In the genomic region with DNA sequence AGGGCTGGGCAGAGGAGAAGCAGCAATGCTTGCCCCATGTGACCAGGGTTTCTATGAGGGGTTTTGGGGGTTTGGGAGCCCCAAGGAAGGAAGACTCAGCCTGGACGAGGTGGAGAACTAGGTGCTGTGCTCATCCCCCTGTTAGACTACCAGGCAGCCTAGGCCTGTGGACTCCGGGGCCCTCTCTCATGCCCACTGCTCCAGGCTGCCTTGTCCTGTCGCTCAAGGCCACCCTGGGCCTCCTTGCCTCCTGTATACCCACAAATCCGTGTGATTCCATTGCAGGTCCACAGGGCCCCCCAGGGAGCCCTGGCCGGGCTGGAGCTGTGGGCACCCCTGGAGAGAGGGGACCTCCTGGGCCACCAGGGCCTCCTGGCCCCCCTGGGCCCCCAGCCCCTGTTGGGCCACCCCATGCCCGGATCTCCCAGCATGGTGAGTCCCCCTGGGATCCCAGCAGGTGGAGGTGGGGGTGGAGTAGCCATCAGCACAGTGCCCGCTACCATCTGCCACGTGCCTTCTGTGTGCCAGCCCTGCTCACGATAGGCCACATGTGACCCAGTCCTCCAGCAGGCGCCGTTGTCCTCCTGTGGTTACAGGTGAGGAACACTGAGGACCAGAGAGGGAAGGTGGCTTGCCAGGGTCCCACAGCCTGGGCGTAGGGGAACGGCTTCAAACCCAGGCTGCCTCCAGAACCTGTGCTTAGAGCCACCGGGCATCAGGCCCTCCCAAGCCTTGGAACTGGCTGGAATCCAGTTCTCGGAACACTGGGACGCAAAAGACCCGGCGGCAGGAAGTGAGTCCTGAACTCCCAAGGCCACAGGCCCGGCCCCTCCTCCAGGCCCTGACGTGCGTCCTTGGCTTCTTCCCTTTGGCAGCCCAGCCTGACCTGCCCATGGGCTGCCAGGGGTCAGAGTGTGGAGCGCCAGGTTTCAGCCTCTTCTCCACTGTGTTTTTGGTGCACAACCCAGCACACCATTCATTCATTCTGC, we compare ENCODE assay signal across 18 cellular contexts. TPM values are rescaled to one million over a fixed set of nuclear protein-coding genes. Genes with fewer than 3 reads are reported as not detected.
DNase-seq lines count a peak whose midpoint lies in the region; ATAC-seq, FAIRE-seq and TF ChIP-seq lines count a peak whose summit lies in the region.
"Had no signal": no experiment of that assay in that cellular context is flagged by ENCODE, and none has a peak within 500 bp of the region (broad histone marks: within the 10 kb centered on the region; RNA-seq: fewer than 3 reads in every experiment).

No MANE protein-coding gene starts in this region.

- DNase-seq in HCT116 (ENCODE audit: low read depth, low spot score): no peak
- peak; percentile 91 for DNase-seq in kidney
- DNase-seq in spleen: peak; percentile 88
- DNase-seq in HUDEP-2 (lab: John Stamatoyannopoulos, UW; ENCODE audit: unreplicated experiment in 76 of 76): no peak
- DNase-seq in mesothelial cell of epicardium (ENCODE audit: low spot score in 2 of 2, unreplicated experiment in 2 of 2): no peak
- DNase-seq in endothelial cell (ENCODE audit: low spot score): no peak
- DNase-seq: activated CD4-positive, alpha-beta T cell treated with anti-CD3 and anti-CD28 coated beads, Interleukin-2, amount 10 ng/mL, durations not matched to agents 24 days and 14 days; activated T-cell treated with anti-CD3 and anti-CD28 coated beads, Interleukin-2, amount 50 U/mL, for 24 hours; natural killer cell; NCI-H1417; NCI-H345; stimulated activated naive CD4-positive, alpha-beta T cell; T1000 had no signal

- peaks cover 6% of the 10 kb centered on the region for H3K36me3 Mint-ChIP-seq in mesothelial cell of epicardium
- peaks cover 11% of the 10 kb centered on the region for H3K36me3 Mint-ChIP-seq in endothelial cell (ENCODE audit: low read depth, unreplicated experiment)
- H3K36me3 Mint-ChIP-seq: natural killer cell had no signal

- 59 to 72% (median 65%) methylated on average over 13 to 22 of the region's 22 CpGs for WGBS in spleen, 5 donors

- H3K27ac ChIP-seq in HCT116 (ENCODE audit: low read depth, low read length): no peak overlapping the region
- peak overlapping the region; percentile 29 for H3K27ac ChIP-seq in cingulate gyrus (ENCODE audit: low read depth, low read length)
- peak overlapping the region in 1 of 2 donors; percentile 67 for H3K27ac ChIP-seq in kidney (ENCODE audit: low read depth in 2 of 2, low read length in 2 of 2)
- H3K27ac ChIP-seq in spleen: peak overlapping the region; percentile 60 to 92 (median 80)
- H3K27ac ChIP-seq: BLaER1, esophagus muscularis mucosa had no signal

- H2AFZ ChIP-seq in HCT116 (ENCODE audit: low read depth, low read length, poor library complexity, severe bottlenecking): no peak overlapping the region

- no peak for TF ChIP-seq CTCF in HCT116 (IDR thresholded peaks at IDR 0.05 in 2 of 3, conservative IDR thresholded peaks at IDR 0.05 in 1 of 3; ENCODE audit: borderline replicate concordance in 1 of 3, insufficient read depth in 1 of 3, low read depth in 2 of 3, low read length in 2 of 3)
- TF ChIP-seq CTCF in kidney (IDR thresholded peaks at IDR 0.05; ENCODE audit: borderline replicate concordance, extremely low read depth, insufficient read depth): no peak
- TF ChIP-seq CTCF in spleen (IDR thresholded peaks at IDR 0.05 in 8 of 11, conservative IDR thresholded peaks at IDR 0.05 in 3 of 11): no peak
- TF ChIP-seq CTCF in mesothelial cell of epicardium (IDR thresholded peaks at IDR 0.05; ENCODE audit: unreplicated experiment): no peak
- no peak for TF ChIP-seq CTCF in endothelial cell (IDR thresholded peaks at IDR 0.05; ENCODE audit: unreplicated experiment)

- RAD21 ChIA-PET in HCT116 (lab: Charles Lee; ENCODE audit: low non-redundant PET in 1 of 2, low total read pairs in 2 of 2, uncharacterized antibody in 2 of 2, unreplicated experiment in 2 of 2): no interaction called here

- BruUV-seq in HCT116 (replicated peaks; lab: Mats Ljungman, UMichigan): no TSS peak

- H3K4me3 Mint-ChIP-seq in mesothelial cell of epicardium (no peak overlapping the region), endothelial cell (ENCODE audit: unreplicated experiment) (no peak overlapping the region)
- H3K4me3 Mint-ChIP-seq: activated CD4-positive, alpha-beta T cell treated with anti-CD3 and anti-CD28 coated beads, Interleukin-2, amount 10 ng/mL, durations not matched to agents 24 days and 14 days; activated T-cell treated with anti-CD3 and anti-CD28 coated beads, Interleukin-2, amount 50 U/mL, for 24 hours; natural killer cell had no signal

- H3K4me1 ChIP-seq in HCT116 (ENCODE audit: control insufficient read depth in 1 of 2, insufficient read depth in 2 of 2, low read length in 2 of 2) (no peaks in the 10 kb centered on the region), kidney (ENCODE audit: control insufficient read depth in 1 of 2, insufficient read depth in 1 of 2, low read depth in 1 of 2, low read length in 2 of 2) (peaks cover 0 to 6% of the 10 kb centered on the region in 2 donors), spleen (peaks cover 12 to 33% (median 25%) of the 10 kb centered on the region in 6 donors)
- H3K4me1 ChIP-seq: BLaER1 had no signal

- H3K4me1 Mint-ChIP-seq in mesothelial cell of epicardium (no peaks in the 10 kb centered on the region), endothelial cell (ENCODE audit: unreplicated experiment) (peaks cover 13% of the 10 kb centered on the region)
- H3K4me1 Mint-ChIP-seq: activated CD4-positive, alpha-beta T cell treated with anti-CD3 and anti-CD28 coated beads, Interleukin-2, amount 10 ng/mL, durations not matched to agents 24 days and 14 days; natural killer cell had no signal

- ATAC-seq in HCT116: 0 out of 2 replicates have a peak, but pooled peaks have one; percentile 11
- ATAC-seq: natural killer cell had no signal

- no peaks in the 10 kb centered on the region for H4K20me1 ChIP-seq in HCT116 (ENCODE audit: insufficient read depth)
- H4K20me1 ChIP-seq: BLaER1 had no signal

- no peaks in the 10 kb centered on the region for H3K27me3 ChIP-seq in HCT116 (ENCODE audit: insufficient read depth, low read length)
- no peaks in the 10 kb centered on the region for H3K27me3 ChIP-seq in spleen (replicated peaks in 1 of 7)
- H3K27me3 ChIP-seq: BLaER1, esophagus muscularis mucosa had no signal

- no peaks in the 10 kb centered on the region for H3K79me2 ChIP-seq in HCT116 (ENCODE audit: insufficient read depth, low read length)

- H3K4me3 ChIP-seq in HCT116 (replicated peaks in 1 of 2; ENCODE audit: low read depth in 1 of 2, low read length in 2 of 2): no peak overlapping the region
- H3K4me3 ChIP-seq in kidney (ENCODE audit: low read length in 2 of 2): no peak overlapping the region
- no peak overlapping the region for H3K4me3 ChIP-seq in spleen
- H3K4me3 ChIP-seq: BLaER1, esophagus muscularis mucosa, lung had no signal

- H3K9me3 ChIP-seq in HCT116 (ENCODE audit: control insufficient read depth in 1 of 2, insufficient read depth in 1 of 2, low read depth in 1 of 2, low read length in 2 of 2) (no peaks in the 10 kb centered on the region), kidney (ENCODE audit: control insufficient read depth in 1 of 2, low read length in 2 of 2) (no peaks in the 10 kb centered on the region), spleen (peaks cover 0 to 10% (median 8%) of the 10 kb centered on the region in 8 donors)

- FAIRE-seq in kidney (lab: Jason Lieb, UNC): no peak
- FAIRE-seq: colon had no signal

- no peaks in the 10 kb centered on the region for H3K9me2 ChIP-seq in HCT116 (ENCODE audit: insufficient read depth)

- intact Hi-C loops in HCT116 (cut with micrococcal nuclease) (no loop called here), kidney (cut with DNase I) (no loop called here), spleen (cut with DNase I; ENCODE audit: low total_unique reads) (no loop called here)

- CTCF ChIA-PET in HCT116 (lab: Charles Lee): no interaction called here

- TF ChIP-seq POLR2A in HCT116 (IDR thresholded peaks at IDR 0.05; ENCODE audit: borderline replicate concordance, extremely low read depth, insufficient read depth, insufficient read length) (no peak), spleen (IDR thresholded peaks at IDR 0.05) (no peak)

- H3K36me3 ChIP-seq in HCT116 (ENCODE audit: control insufficient read depth in 1 of 2, insufficient read depth in 2 of 2, low read length in 2 of 2) (no peaks in the 10 kb centered on the region), kidney (ENCODE audit: control insufficient read depth in 1 of 2, insufficient read depth in 2 of 2, low read length in 2 of 2) (no peaks in the 10 kb centered on the region), spleen (no peaks in the 10 kb centered on the region)
- H3K36me3 ChIP-seq: BLaER1, esophagus muscularis mucosa had no signal

- no peak overlapping the region for H3K4me2 ChIP-seq in HCT116 (ENCODE audit: low read length)
- H3K4me2 ChIP-seq: BLaER1 had no signal

- H3K27me3 Mint-ChIP-seq in mesothelial cell of epicardium (ENCODE audit: low read depth) (no peaks in the 10 kb centered on the region), endothelial cell (ENCODE audit: unreplicated experiment) (peaks cover 8% of the 10 kb centered on the region)
- H3K27me3 Mint-ChIP-seq: activated T-cell treated with anti-CD3 and anti-CD28 coated beads, Interleukin-2, amount 50 U/mL, for 24 hours had no signal

- H3K27ac Mint-ChIP-seq in mesothelial cell of epicardium (no peak overlapping the region), endothelial cell (ENCODE audit: unreplicated experiment) (no peak overlapping the region)
- H3K27ac Mint-ChIP-seq: activated CD4-positive, alpha-beta T cell treated with anti-CD3 and anti-CD28 coated beads, Interleukin-2, amount 10 ng/mL, durations not matched to agents 24 days and 14 days; activated T-cell treated with anti-CD3 and anti-CD28 coated beads, Interleukin-2, amount 50 U/mL, for 24 hours; natural killer cell had no signal

- no peak for TF ChIP-seq RAD21 in HCT116 (IDR thresholded peaks at IDR 0.05; ENCODE audit: low read depth)

- POLR2A ChIA-PET in HCT116 (lab: Charles Lee): no interaction called here

- peaks cover 10% of the 10 kb centered on the region for H3K9me3 Mint-ChIP-seq in mesothelial cell of epicardium
- H3K9me3 Mint-ChIP-seq in endothelial cell (ENCODE audit: unreplicated experiment): peaks cover 4% of the 10 kb centered on the region
- H3K9me3 Mint-ChIP-seq: activated CD4-positive, alpha-beta T cell treated with anti-CD3 and anti-CD28 coated beads, Interleukin-2, amount 10 ng/mL, durations not matched to agents 24 days and 14 days; activated T-cell treated with anti-CD3 and anti-CD28 coated beads, Interleukin-2, amount 50 U/mL, for 24 hours had no signal

- H3K9ac ChIP-seq in HCT116 (ENCODE audit: low read length) (no peak overlapping the region), kidney (ENCODE audit: low read length in 2 of 2) (no peak overlapping the region)
- H3K9ac ChIP-seq: BLaER1 had no signal

RNA-seq across cellular contexts. Expression of gene EMID1, which starts 26.6 kb away (rescaled TPM):
- total RNA-seq in HCT116 (2021; ENCODE audit: unreplicated experiment) (9.6 TPM), kidney (9.6 TPM), spleen (10 to 100 TPM; 38.0 to 90.3 (median 62.0) TPM), mesothelial cell of epicardium (15.7 to 18.1 TPM (median 17.6 TPM) in 3 replicates), endothelial cell (ENCODE audit: unreplicated experiment) (25.5 TPM)
- polyA plus RNA-seq in HCT116 (2012): 13.4 and 16.1 TPM in 2 replicates
- polyA plus RNA-seq in kidney (ENCODE audit: insufficient read depth, low read depth, low replicate concordance) (25.5 TPM), spleen (10 to 100 TPM; 18.5 to 62.6 (median 60.4) TPM)
- total RNA-seq: activated CD4-positive, alpha-beta T cell treated with anti-CD3 and anti-CD28 coated beads, Interleukin-2, amount 10 ng/mL, durations not matched to agents 24 days and 14 days had no signal

RNA-seq across cellular contexts. Expression of gene RHBDD3, which starts 35.5 kb away (rescaled TPM):
- total RNA-seq in HCT116 (2021; ENCODE audit: unreplicated experiment): 30.2 TPM
- 17.0 and 17.4 TPM in 2 replicates for polyA plus RNA-seq in HCT116 (2012)
- total RNA-seq in kidney: 19.2 TPM
- polyA plus RNA-seq in kidney (ENCODE audit: insufficient read depth, low read depth, low replicate concordance): 26.3 TPM
- total RNA-seq in spleen: 10 to 100 TPM; 17.6 to 45.8 (median 24.7) TPM
- polyA plus RNA-seq in spleen: 10 to 100 TPM; 16.3 to 36.5 (median 23.9) TPM
- total RNA-seq in mesothelial cell of epicardium: 55.9 to 59.6 TPM (median 58.0 TPM) in 3 replicates
- 56.5 TPM for total RNA-seq in endothelial cell (ENCODE audit: unreplicated experiment)

RNA-seq across cellular contexts. Expression of gene EWSR1, which starts 35.8 kb away (rescaled TPM):
- total RNA-seq in HCT116 (2021; ENCODE audit: unreplicated experiment): 335 TPM
- 335 and 364 TPM in 2 replicates for polyA plus RNA-seq in HCT116 (2012)
- 214 TPM for total RNA-seq in kidney
- polyA plus RNA-seq in kidney (ENCODE audit: insufficient read depth, low read depth, low replicate concordance): 124 TPM
- total RNA-seq in spleen: 100 to 1,000 TPM; 181 to 282 (median 266) TPM
- polyA plus RNA-seq in spleen: 100 to 1,000 TPM; 127 to 207 (median 204) TPM
- total RNA-seq in mesothelial cell of epicardium: 364 to 381 TPM (median 379 TPM) in 3 replicates
- 307 TPM for total RNA-seq in endothelial cell (ENCODE audit: unreplicated experiment)

Comparison
In these comparisons a context has a peak if more than half of its experiments do, and no peak if none do; other contexts are left out.
1. DNase-seq: peak in kidney (single experiment) and spleen (single experiment); none in HCT116 (single experiment), HUDEP-2 (0 of 76), mesothelial cell of epicardium (0 of 2) and endothelial cell (single experiment).